Comparison of ENCODE assay signal across 1 cellular context in the genomic region with DNA sequence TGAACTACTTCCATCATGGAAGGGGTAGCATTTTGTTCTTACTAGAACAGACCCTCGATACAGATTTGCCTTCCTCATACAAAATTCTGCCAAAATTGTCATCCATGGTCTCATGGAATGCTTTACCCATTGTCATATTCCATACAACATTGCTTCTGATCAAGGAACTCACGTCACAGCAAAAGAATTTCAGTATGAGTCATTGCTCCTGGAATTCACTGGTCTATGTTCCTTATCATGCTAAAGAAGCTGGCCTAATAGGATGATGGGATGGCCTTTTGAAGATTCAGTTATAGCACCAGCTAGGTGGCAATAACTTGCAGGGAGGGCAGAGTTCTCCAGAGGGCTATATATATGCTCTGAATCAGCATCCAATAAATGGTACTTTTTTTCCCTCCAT.
TF ChIP-seq lines count a peak whose summit lies in the region.

No MANE protein-coding gene starts in this region.

TF ChIP-seq in GM23338, 12 proteins besides CTCF, POLR2A, EP300 and RAD21 (continued from another document):
- TF ChIP-seq, protein P1, sequence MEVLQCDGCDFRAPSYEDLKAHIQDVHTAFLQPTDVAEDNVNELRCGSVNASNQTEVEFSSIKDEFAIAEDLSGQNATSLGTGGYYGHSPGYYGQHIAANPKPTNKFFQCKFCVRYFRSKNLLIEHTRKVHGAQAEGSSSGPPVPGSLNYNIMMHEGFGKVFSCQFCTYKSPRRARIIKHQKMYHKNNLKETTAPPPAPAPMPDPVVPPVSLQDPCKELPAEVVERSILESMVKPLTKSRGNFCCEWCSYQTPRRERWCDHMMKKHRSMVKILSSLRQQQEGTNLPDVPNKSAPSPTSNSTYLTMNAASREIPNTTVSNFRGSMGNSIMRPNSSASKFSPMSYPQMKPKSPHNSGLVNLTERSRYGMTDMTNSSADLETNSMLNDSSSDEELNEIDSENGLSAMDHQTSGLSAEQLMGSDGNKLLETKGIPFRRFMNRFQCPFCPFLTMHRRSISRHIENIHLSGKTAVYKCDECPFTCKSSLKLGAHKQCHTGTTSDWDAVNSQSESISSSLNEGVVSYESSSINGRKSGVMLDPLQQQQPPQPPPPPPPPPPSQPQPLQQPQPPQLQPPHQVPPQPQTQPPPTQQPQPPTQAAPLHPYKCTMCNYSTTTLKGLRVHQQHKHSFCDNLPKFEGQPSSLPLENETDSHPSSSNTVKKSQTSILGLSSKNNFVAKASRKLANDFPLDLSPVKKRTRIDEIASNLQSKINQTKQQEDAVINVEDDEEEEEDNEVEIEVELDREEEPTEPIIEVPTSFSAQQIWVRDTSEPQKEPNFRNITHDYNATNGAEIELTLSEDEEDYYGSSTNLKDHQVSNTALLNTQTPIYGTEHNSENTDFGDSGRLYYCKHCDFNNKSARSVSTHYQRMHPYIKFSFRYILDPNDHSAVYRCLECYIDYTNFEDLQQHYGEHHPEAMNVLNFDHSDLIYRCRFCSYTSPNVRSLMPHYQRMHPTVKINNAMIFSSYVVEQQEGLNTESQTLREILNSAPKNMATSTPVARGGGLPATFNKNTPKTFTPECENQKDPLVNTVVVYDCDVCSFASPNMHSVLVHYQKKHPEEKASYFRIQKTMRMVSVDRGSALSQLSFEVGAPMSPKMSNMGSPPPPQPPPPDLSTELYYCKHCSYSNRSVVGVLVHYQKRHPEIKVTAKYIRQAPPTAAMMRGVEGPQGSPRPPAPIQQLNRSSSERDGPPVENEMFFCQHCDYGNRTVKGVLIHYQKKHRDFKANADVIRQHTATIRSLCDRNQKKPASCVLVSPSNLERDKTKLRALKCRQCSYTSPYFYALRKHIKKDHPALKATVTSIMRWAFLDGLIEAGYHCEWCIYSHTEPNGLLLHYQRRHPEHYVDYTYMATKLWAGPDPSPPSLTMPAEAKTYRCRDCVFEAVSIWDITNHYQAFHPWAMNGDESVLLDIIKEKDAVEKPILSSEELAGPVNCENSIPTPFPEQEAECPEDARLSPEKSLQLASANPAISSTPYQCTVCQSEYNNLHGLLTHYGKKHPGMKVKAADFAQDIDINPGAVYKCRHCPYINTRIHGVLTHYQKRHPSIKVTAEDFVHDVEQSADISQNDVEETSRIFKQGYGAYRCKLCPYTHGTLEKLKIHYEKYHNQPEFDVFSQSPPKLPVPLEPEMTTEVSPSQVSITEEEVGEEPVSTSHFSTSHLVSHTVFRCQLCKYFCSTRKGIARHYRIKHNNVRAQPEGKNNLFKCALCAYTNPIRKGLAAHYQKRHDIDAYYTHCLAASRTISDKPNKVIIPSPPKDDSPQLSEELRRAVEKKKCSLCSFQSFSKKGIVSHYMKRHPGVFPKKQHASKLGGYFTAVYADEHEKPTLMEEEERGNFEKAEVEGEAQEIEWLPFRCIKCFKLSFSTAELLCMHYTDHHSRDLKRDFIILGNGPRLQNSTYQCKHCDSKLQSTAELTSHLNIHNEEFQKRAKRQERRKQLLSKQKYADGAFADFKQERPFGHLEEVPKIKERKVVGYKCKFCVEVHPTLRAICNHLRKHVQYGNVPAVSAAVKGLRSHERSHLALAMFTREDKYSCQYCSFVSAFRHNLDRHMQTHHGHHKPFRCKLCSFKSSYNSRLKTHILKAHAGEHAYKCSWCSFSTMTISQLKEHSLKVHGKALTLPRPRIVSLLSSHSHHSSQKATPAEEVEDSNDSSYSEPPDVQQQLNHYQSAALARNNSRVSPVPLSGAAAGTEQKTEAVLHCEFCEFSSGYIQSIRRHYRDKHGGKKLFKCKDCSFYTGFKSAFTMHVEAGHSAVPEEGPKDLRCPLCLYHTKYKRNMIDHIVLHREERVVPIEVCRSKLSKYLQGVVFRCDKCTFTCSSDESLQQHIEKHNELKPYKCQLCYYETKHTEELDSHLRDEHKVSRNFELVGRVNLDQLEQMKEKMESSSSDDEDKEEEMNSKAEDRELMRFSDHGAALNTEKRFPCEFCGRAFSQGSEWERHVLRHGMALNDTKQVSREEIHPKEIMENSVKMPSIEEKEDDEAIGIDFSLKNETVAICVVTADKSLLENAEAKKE (CRISPR knock-in tag; IDR thresholded peaks at IDR 0.05) = no peak
- TF ChIP-seq, protein P2, sequence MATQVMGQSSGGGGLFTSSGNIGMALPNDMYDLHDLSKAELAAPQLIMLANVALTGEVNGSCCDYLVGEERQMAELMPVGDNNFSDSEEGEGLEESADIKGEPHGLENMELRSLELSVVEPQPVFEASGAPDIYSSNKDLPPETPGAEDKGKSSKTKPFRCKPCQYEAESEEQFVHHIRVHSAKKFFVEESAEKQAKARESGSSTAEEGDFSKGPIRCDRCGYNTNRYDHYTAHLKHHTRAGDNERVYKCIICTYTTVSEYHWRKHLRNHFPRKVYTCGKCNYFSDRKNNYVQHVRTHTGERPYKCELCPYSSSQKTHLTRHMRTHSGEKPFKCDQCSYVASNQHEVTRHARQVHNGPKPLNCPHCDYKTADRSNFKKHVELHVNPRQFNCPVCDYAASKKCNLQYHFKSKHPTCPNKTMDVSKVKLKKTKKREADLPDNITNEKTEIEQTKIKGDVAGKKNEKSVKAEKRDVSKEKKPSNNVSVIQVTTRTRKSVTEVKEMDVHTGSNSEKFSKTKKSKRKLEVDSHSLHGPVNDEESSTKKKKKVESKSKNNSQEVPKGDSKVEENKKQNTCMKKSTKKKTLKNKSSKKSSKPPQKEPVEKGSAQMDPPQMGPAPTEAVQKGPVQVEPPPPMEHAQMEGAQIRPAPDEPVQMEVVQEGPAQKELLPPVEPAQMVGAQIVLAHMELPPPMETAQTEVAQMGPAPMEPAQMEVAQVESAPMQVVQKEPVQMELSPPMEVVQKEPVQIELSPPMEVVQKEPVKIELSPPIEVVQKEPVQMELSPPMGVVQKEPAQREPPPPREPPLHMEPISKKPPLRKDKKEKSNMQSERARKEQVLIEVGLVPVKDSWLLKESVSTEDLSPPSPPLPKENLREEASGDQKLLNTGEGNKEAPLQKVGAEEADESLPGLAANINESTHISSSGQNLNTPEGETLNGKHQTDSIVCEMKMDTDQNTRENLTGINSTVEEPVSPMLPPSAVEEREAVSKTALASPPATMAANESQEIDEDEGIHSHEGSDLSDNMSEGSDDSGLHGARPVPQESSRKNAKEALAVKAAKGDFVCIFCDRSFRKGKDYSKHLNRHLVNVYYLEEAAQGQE (IDR thresholded peaks at IDR 0.05; ENCODE audit: unreplicated experiment) = no peak
- TF ChIP-seq NANOG (IDR thresholded peaks at IDR 0.05; ENCODE audit: borderline replicate concordance) = no peak
- no peak for TF ChIP-seq EZH2 (IDR thresholded peaks at IDR 0.05; ENCODE audit: low read depth, unreplicated experiment)
- no peak for TF ChIP-seq STAT1 (IDR thresholded peaks at IDR 0.05; ENCODE audit: unreplicated experiment)
- no peak for TF ChIP-seq ZNF114 (CRISPR knock-in tag; IDR thresholded peaks at IDR 0.05)
- no peak for TF ChIP-seq POLR2AphosphoS5 (IDR thresholded peaks at IDR 0.05; ENCODE audit: low read depth)
